ENCODE assay signal across 8 cellular contexts in genomic region chr9:37904647-37905505, GRCh38. TPM values are rescaled to one million over a fixed set of nuclear protein-coding genes. Genes with fewer than 3 reads are reported as not detected.
DNase-seq lines count a peak whose midpoint lies in the region; ATAC-seq and TF ChIP-seq lines count a peak whose summit lies in the region.

No MANE protein-coding gene starts in this region.

- no peak for TF ChIP-seq CTCF in GM12865 (IDR thresholded peaks at IDR 0.05; ENCODE audit: insufficient read depth, low read depth, low read length, missing control alignments)
- no peak for TF ChIP-seq CTCF in endodermal cell (conservative IDR thresholded peaks at IDR 0.05)

- peak overlapping the region; percentile 57 for H3K27ac Mint-ChIP-seq in endodermal cell

- H3K4me1 ChIP-seq in NT2/D1 (ENCODE audit: insufficient read depth, insufficient read length) (peaks cover 5% of the 10 kb centered on the region), endodermal cell (ENCODE audit: control insufficient read depth, insufficient read depth, low read length) (peaks cover 8% of the 10 kb centered on the region), muscle layer of colon (ENCODE audit: insufficient read depth, low read length) (peaks cover 23% of the 10 kb centered on the region)

- peaks cover 17% of the 10 kb centered on the region for H3K4me1 Mint-ChIP-seq in endodermal cell

- no peak for TF ChIP-seq POLR2A in GM18505 (IDR thresholded peaks at IDR 0.05; ENCODE audit: borderline replicate concordance, extremely low read depth, insufficient read depth, insufficient read length)

- H3K4me3 ChIP-seq in GM12865 (ENCODE audit: low read depth, low read length) = peak overlapping the region; percentile 75
- H3K4me3 ChIP-seq in NT2/D1 (ENCODE audit: insufficient read length, low read depth) = peak overlapping the region; percentile 92
- peak overlapping the region; percentile 86 for H3K4me3 ChIP-seq in endodermal cell (ENCODE audit: low read length)
- peak overlapping the region; percentile 82 to 94 for H3K4me3 ChIP-seq in muscle layer of colon (ENCODE audit: low read depth in 1 of 2, low read length in 2 of 2)

- peaks cover 4% of the 10 kb centered on the region for H3K27me3 ChIP-seq in NT2/D1 (ENCODE audit: insufficient read depth, insufficient read length)
- H3K27me3 ChIP-seq in endodermal cell (ENCODE audit: control insufficient read depth, insufficient read depth, low read length, poor library complexity, severe bottlenecking) = no peaks in the 10 kb centered on the region
- no peaks in the 10 kb centered on the region for H3K27me3 ChIP-seq in muscle layer of colon (ENCODE audit: control insufficient read depth in 1 of 2, insufficient read depth in 2 of 2, low read length in 2 of 2)

- H3K27ac ChIP-seq in endodermal cell (ENCODE audit: low read depth, low read length) (no peak overlapping the region), muscle layer of colon (ENCODE audit: low read depth, low read length) (peak overlapping the region; percentile 90)

- H3K9ac ChIP-seq in NT2/D1 (ENCODE audit: insufficient read length, low read depth) (peak overlapping the region; percentile 95), endodermal cell (ENCODE audit: extremely low read depth, low read length, poor library complexity, severe bottlenecking) (peak overlapping the region; percentile 68), muscle layer of colon (ENCODE audit: low read length) (peak overlapping the region; percentile 63)

- H3K4me3 Mint-ChIP-seq in endodermal cell = peak overlapping the region; percentile 77

- peaks cover 18% of the 10 kb centered on the region for H3K36me3 ChIP-seq in NT2/D1 (ENCODE audit: insufficient read depth, insufficient read length, low read length)
- peaks cover 10% of the 10 kb centered on the region for H3K36me3 ChIP-seq in endodermal cell (ENCODE audit: control insufficient read depth, insufficient read depth, low read length)
- H3K36me3 ChIP-seq in muscle layer of colon (ENCODE audit: insufficient read depth, low read length) = no peaks in the 10 kb centered on the region

- H3K9me3 ChIP-seq in NT2/D1 (ENCODE audit: insufficient read depth, low read length) (no peaks in the 10 kb centered on the region), endodermal cell (ENCODE audit: control insufficient read depth, low read length) (no peaks in the 10 kb centered on the region), muscle layer of colon (ENCODE audit: low read length) (no peaks in the 10 kb centered on the region)

- H3K36me3 Mint-ChIP-seq in endodermal cell (ENCODE audit: low read depth) = peaks cover 4% of the 10 kb centered on the region

- H3K27me3 Mint-ChIP-seq in endodermal cell (ENCODE audit: insufficient read depth) = no peaks in the 10 kb centered on the region

- no peaks in the 10 kb centered on the region for H3K9me3 Mint-ChIP-seq in endodermal cell

- no peak for ATAC-seq in GM18498 (IDR thresholded peaks at IDR 0.05; ENCODE audit: unreplicated experiment)
- no peak for ATAC-seq in GM18505 (IDR thresholded peaks at IDR 0.05; ENCODE audit: unreplicated experiment)
- ATAC-seq in HG03025 (IDR thresholded peaks at IDR 0.05; ENCODE audit: low FRiP score, unreplicated experiment) = no peak

- 85 to 87% methylated on average over 22 to 34 of the region's 34 CpGs for WGBS in endodermal cell (ENCODE audit: insufficient coverage in 1 of 2, insufficient read length in 1 of 2), 2 experiments

- DNase-seq in GM12865 (ENCODE audit: low read depth) = no peak
- no peak for DNase-seq in NT2/D1 (ENCODE audit: low read depth, low spot score)
- peak; percentile 60 for DNase-seq in endodermal cell
- DNase-seq in effector CD4-positive, alpha-beta T cell = no peak

RNA-seq across cellular contexts. Expression of gene SLC25A51, which starts 0.9 kb away (rescaled TPM):
- total RNA-seq in endodermal cell = 10 to 100 TPM; 15.8 to 17.2 TPM
- 15.8 TPM for polyA plus RNA-seq in endodermal cell (2013, experiment 1 of 2)
- polyA plus RNA-seq in endodermal cell (2013, experiment 2 of 2) = 16.7 TPM
